Comparison of ENCODE assay signal across 13 cellular contexts in genomic region chr1:226709942-226710341, GRCh38. TPM values are rescaled to one million over a fixed set of nuclear protein-coding genes. Genes with fewer than 3 reads are reported as not detected.
DNase-seq lines count a peak whose midpoint lies in the region; ATAC-seq and TF ChIP-seq lines count a peak whose summit lies in the region.
"Had no signal": no experiment of that assay in that cellular context is flagged by ENCODE, and none has a peak within 500 bp of the region (broad histone marks: within the 10 kb centered on the region; RNA-seq: fewer than 3 reads in every experiment).

No MANE protein-coding gene starts in this region.

- peaks cover 0 to 10% (median 0%) of the 10 kb centered on the region in 11 donors for H3K9me3 ChIP-seq in heart right ventricle
- no peaks in the 10 kb centered on the region for H3K9me3 ChIP-seq in right cardiac atrium (ENCODE audit: control insufficient read depth, low read length)
- no peaks in the 10 kb centered on the region for H3K9me3 ChIP-seq in naive thymus-derived CD4-positive, alpha-beta T cell (ENCODE audit: control insufficient read depth in 2 of 3, low read length in 3 of 3)
- no peaks in the 10 kb centered on the region for H3K9me3 ChIP-seq in vagina
- H3K9me3 ChIP-seq: gastroesophageal sphincter, Peyer's patch had no signal

- CTCF ChIA-PET in naive thymus-derived CD4-positive, alpha-beta T cell (lab: Charles Lee), result interaction anchor here (0.9 to 1.7 kb wide), 4 partner anchors 12 to 116 kb away, joined by 3 to 6 read pairs (median 4); no protein-coding TSS in a partner anchor

- intact Hi-C loops in heart right ventricle (cut with DNase I), result loop anchor here in 2 of 10 donors (10.0 kb wide), 1 partner anchor 115 kb away; no protein-coding TSS in a partner anchor
- intact Hi-C loops in right cardiac atrium (cut with DNase I), result loop anchor here in 1 of 4 donors (5.0 kb wide), 1 partner anchor 48 kb away; no protein-coding TSS in a partner anchor
- intact Hi-C loops in naive thymus-derived CD4-positive, alpha-beta T cell (cut with micrococcal nuclease), result loop anchor here in 1 of 2 donors (2.0 kb wide), 1 partner anchor 75 kb away; no protein-coding TSS in a partner anchor
- intact Hi-C loops in vagina (cut with DNase I), result no loop called here

- no peaks in the 10 kb centered on the region for H3K27me3 ChIP-seq in heart right ventricle
- H3K27me3 ChIP-seq in right cardiac atrium (ENCODE audit: control insufficient read depth, insufficient read depth), result no peaks in the 10 kb centered on the region
- H3K27me3 ChIP-seq in naive thymus-derived CD4-positive, alpha-beta T cell (ENCODE audit: control insufficient read depth in 2 of 2, insufficient read depth in 2 of 2, low read length in 2 of 2), result no peaks in the 10 kb centered on the region
- no peaks in the 10 kb centered on the region for H3K27me3 ChIP-seq in vagina
- H3K27me3 ChIP-seq: gastroesophageal sphincter, Peyer's patch had no signal

- no peak for ATAC-seq in heart right ventricle
- ATAC-seq in right cardiac atrium, result no peak
- no peak for ATAC-seq in naive thymus-derived CD4-positive, alpha-beta T cell
- ATAC-seq: gastroesophageal sphincter had no signal

- no peak for TF ChIP-seq POLR2A in vagina (IDR thresholded peaks at IDR 0.05)

- no peak overlapping the region for H3K4me3 ChIP-seq in heart right ventricle
- no peak overlapping the region for H3K4me3 ChIP-seq in right cardiac atrium (ENCODE audit: low read length)
- H3K4me3 ChIP-seq in naive thymus-derived CD4-positive, alpha-beta T cell (ENCODE audit: low read length), result peak overlapping the region; percentile 25
- H3K4me3 ChIP-seq in vagina, result no peak overlapping the region
- H3K4me3 ChIP-seq: gastroesophageal sphincter, Peyer's patch had no signal

- peaks cover 10 to 96% (median 62%) of the 10 kb centered on the region in 9 donors for H3K4me1 ChIP-seq in heart right ventricle
- peaks cover 23% of the 10 kb centered on the region for H3K4me1 ChIP-seq in right cardiac atrium (ENCODE audit: control insufficient read depth, insufficient read depth, low read length)
- peaks cover 56 to 89% of the 10 kb centered on the region in 2 donors for H3K4me1 ChIP-seq in naive thymus-derived CD4-positive, alpha-beta T cell (ENCODE audit: control insufficient read depth in 2 of 2, insufficient read depth in 2 of 2, low read length in 2 of 2)
- peaks cover 75% of the 10 kb centered on the region for H3K4me1 ChIP-seq in vagina

- DNase-seq in heart right ventricle (no peak), right cardiac atrium (no peak), vagina (ENCODE audit: extremely low spot score in 2 of 2) (no peak), COLO829 (ENCODE audit: low spot score) (no peak), KG1 (lab: John Stamatoyannopoulos, UW) (no peak)
- peak in 1 of 9 donors; percentile 63 for DNase-seq in naive thymus-derived CD4-positive, alpha-beta T cell
- DNase-seq in central memory CD4-positive, alpha-beta T cell, result no peak
- DNase-seq: endodermal cell; GDM1; Peyer's patch; stimulated activated CD4-positive, alpha-beta T cell treated with anti-CD3 and anti-CD28 coated beads, Interleukin-15, amount 100 ng/mL, for 24 hours had no signal

- peak overlapping the region; percentile 99 for H3K27ac Mint-ChIP-seq in activated naive CD8-positive, alpha-beta T cell
- H3K27ac Mint-ChIP-seq in naive thymus-derived CD4-positive, alpha-beta T cell, result peak overlapping the region; percentile 75 to 100 (median 95)

- TF ChIP-seq CTCF in heart right ventricle (IDR thresholded peaks at IDR 0.05), result no peak
- no peak for TF ChIP-seq CTCF in vagina (IDR thresholded peaks at IDR 0.05)

- WGBS in heart right ventricle, 2 donors, result 74 to 81% methylated on average over 3 of the region's 3 CpGs
- WGBS in right cardiac atrium, result 82% methylated on average over 3 of the region's 3 CpGs

- H3K9me3 Mint-ChIP-seq in activated naive CD8-positive, alpha-beta T cell (ENCODE audit: low read depth), result no peaks in the 10 kb centered on the region
- peaks cover 0 to 21% (median 4%) of the 10 kb centered on the region in 11 donors for H3K9me3 Mint-ChIP-seq in naive thymus-derived CD4-positive, alpha-beta T cell

- H3K36me3 Mint-ChIP-seq in activated naive CD8-positive, alpha-beta T cell, result peaks cover 24% of the 10 kb centered on the region
- peaks cover 10 to 38% (median 35%) of the 10 kb centered on the region in 5 donors for H3K36me3 Mint-ChIP-seq in naive thymus-derived CD4-positive, alpha-beta T cell

- POLR2A ChIA-PET in naive thymus-derived CD4-positive, alpha-beta T cell (lab: Charles Lee), result interaction anchor here (1.3 to 3.1 kb wide), 3 partner anchors 17 to 47 kb away, joined by 4 to 15 read pairs (median 5); no protein-coding TSS in a partner anchor

- peak overlapping the region; percentile 71 for H3K4me3 Mint-ChIP-seq in activated naive CD8-positive, alpha-beta T cell
- H3K4me3 Mint-ChIP-seq in naive thymus-derived CD4-positive, alpha-beta T cell, result peak overlapping the region; percentile 52 to 92 (median 82)
- H3K4me3 Mint-ChIP-seq: endodermal cell had no signal

- no peaks in the 10 kb centered on the region for H3K27me3 Mint-ChIP-seq in activated naive CD8-positive, alpha-beta T cell
- no peaks in the 10 kb centered on the region for H3K27me3 Mint-ChIP-seq in naive thymus-derived CD4-positive, alpha-beta T cell

- H3K27ac ChIP-seq in heart right ventricle, result peak overlapping the region in 9 of 10 donors; percentile 2 to 78 (median 61)
- no peak overlapping the region for H3K27ac ChIP-seq in right cardiac atrium (ENCODE audit: low read length)
- peak overlapping the region; percentile 75 for H3K27ac ChIP-seq in naive thymus-derived CD4-positive, alpha-beta T cell (ENCODE audit: low read depth, low read length)
- H3K27ac ChIP-seq in vagina, result peak overlapping the region; percentile 83

- H3K36me3 ChIP-seq in heart right ventricle, result peaks cover 0 to 30% (median 0%) of the 10 kb centered on the region in 9 donors
- peaks cover 0 to 20% (median 8%) of the 10 kb centered on the region in 3 experiments for H3K36me3 ChIP-seq in naive thymus-derived CD4-positive, alpha-beta T cell (ENCODE audit: control insufficient read depth in 2 of 3, insufficient read depth in 3 of 3, low read length in 3 of 3)
- no peaks in the 10 kb centered on the region for H3K36me3 ChIP-seq in vagina
- H3K36me3 ChIP-seq: Peyer's patch had no signal

- H3K4me1 Mint-ChIP-seq in activated naive CD8-positive, alpha-beta T cell (ENCODE audit: low read depth), result peaks cover 92% of the 10 kb centered on the region
- peaks cover 72 to 99% (median 91%) of the 10 kb centered on the region in 7 donors for H3K4me1 Mint-ChIP-seq in naive thymus-derived CD4-positive, alpha-beta T cell

RNA-seq across cellular contexts. Expression of gene ITPKB, which starts 29.1 kb away (rescaled TPM):
- total RNA-seq in heart right ventricle (10 to 100 TPM; 12.1 to 30.5 (median 16.6) TPM), right cardiac atrium (10 to 100 TPM in 2 of 4 donors, 1 to 10 TPM in 2; 9.6 to 15.4 (median 11.1) TPM), vagina (31.7 TPM)
- polyA plus RNA-seq in heart right ventricle (10 to 100 TPM in 1 of 2 donors, 1 to 10 TPM in 1; 4.5 to 17.0 TPM), right cardiac atrium (9.6 TPM)
- total RNA-seq in naive thymus-derived CD4-positive, alpha-beta T cell, result 100 to 1,000 TPM in 4 of 5 experiments, 10 to 100 TPM in 1; 51.7 to 429 (median 199) TPM
- polyA plus RNA-seq in naive thymus-derived CD4-positive, alpha-beta T cell, result 10 to 100 TPM; 81.0 to 86.8 TPM
